In genomic region chr1:246794261-246795093, GRCh38 we compare ENCODE assay signal across 11 cellular contexts.
A peak's percentile ranks its signal among the peaks of the same experiment; 100 is the strongest.
DNase-seq lines count a peak whose midpoint lies in the region; ATAC-seq, FAIRE-seq and TF ChIP-seq lines count a peak whose summit lies in the region.
"Had no signal": no experiment of that assay in that cellular context is flagged by ENCODE, and none has a peak within 500 bp of the region (broad histone marks: within the 10 kb centered on the region; RNA-seq: fewer than 3 reads in every experiment).

No MANE protein-coding gene starts in this region.

- H4K8ac ChIP-seq in mesenchymal stem cell (ENCODE audit: low read length) = no peak overlapping the region

- no peak for ATAC-seq in GM21723 (IDR thresholded peaks at IDR 0.05; ENCODE audit: unreplicated experiment)

- no peak overlapping the region for H2BK5ac ChIP-seq in mesenchymal stem cell (ENCODE audit: low read depth, low read length, poor library complexity, severe bottlenecking)

- H3K4me3 ChIP-seq in bronchial epithelial cell (ENCODE audit: low read depth, low read length) = no peak overlapping the region
- no peak overlapping the region for H3K4me3 ChIP-seq in mesenchymal stem cell (ENCODE audit: insufficient read depth in 1 of 2, low read depth in 1 of 2, low read length in 2 of 2)
- no peak overlapping the region for H3K4me3 ChIP-seq in CD8-positive, alpha-beta memory T cell (ENCODE audit: low read length)
- H3K4me3 ChIP-seq: heart right ventricle, SK-N-MC had no signal

- no peak overlapping the region for H3K27ac ChIP-seq in mesenchymal stem cell (ENCODE audit: low read length, poor library complexity, severe bottlenecking)
- H3K27ac ChIP-seq in CD8-positive, alpha-beta memory T cell (ENCODE audit: low read depth, low read length) = no peak overlapping the region
- H3K27ac ChIP-seq: neutrophil, SK-N-MC had no signal

- no peak overlapping the region for H3K4ac ChIP-seq in mesenchymal stem cell (ENCODE audit: low read depth in 1 of 2, low read length in 2 of 2)

- no peak overlapping the region for H3K9ac ChIP-seq in mesenchymal stem cell (ENCODE audit: low read length)

- H3K27me3 ChIP-seq in bronchial epithelial cell (ENCODE audit: control insufficient read depth, insufficient read depth, low read length) = no peaks in the 10 kb centered on the region
- peaks cover 8 to 49% of the 10 kb centered on the region in 2 experiments for H3K27me3 ChIP-seq in mesenchymal stem cell (ENCODE audit: control insufficient read depth in 1 of 2, insufficient read depth in 1 of 2, low read length in 2 of 2)
- H3K27me3 ChIP-seq in CD8-positive, alpha-beta memory T cell (ENCODE audit: insufficient read depth, low read length, poor library complexity, severe bottlenecking) = no peaks in the 10 kb centered on the region
- H3K27me3 ChIP-seq: neutrophil had no signal

- H3K9me3 Mint-ChIP-seq in CD8-positive, alpha-beta memory T cell = peaks cover 0 to 2% (median 0%) of the 10 kb centered on the region in 5 donors
- peaks cover 3% of the 10 kb centered on the region for H3K9me3 Mint-ChIP-seq in progenitor cell of endocrine pancreas (ENCODE audit: low read depth)

- no peak overlapping the region for H2AFZ ChIP-seq in mesenchymal stem cell (ENCODE audit: low read depth, low read length)

- no peak overlapping the region for H3K4me2 ChIP-seq in mesenchymal stem cell (ENCODE audit: low read length, poor library complexity, severe bottlenecking)

- FAIRE-seq in bronchial epithelial cell (lab: Jason Lieb, UNC) = peak; percentile 55

- H3K36me3 ChIP-seq in bronchial epithelial cell (ENCODE audit: control insufficient read depth, insufficient read depth, low read length) (no peaks in the 10 kb centered on the region), mesenchymal stem cell (ENCODE audit: control insufficient read depth in 1 of 2, insufficient read depth in 2 of 2, low read depth in 1 of 2, low read length in 2 of 2) (peaks cover 0 to 6% of the 10 kb centered on the region in 2 experiments)
- H3K36me3 ChIP-seq in CD8-positive, alpha-beta memory T cell (ENCODE audit: insufficient read depth, low read length) = no peaks in the 10 kb centered on the region
- H3K36me3 ChIP-seq: heart right ventricle, neutrophil had no signal

- peaks cover 6% of the 10 kb centered on the region for H3K4me1 ChIP-seq in mesenchymal stem cell (ENCODE audit: control insufficient read depth, insufficient read depth, low read depth, low read length)
- H3K4me1 ChIP-seq in CD8-positive, alpha-beta memory T cell (ENCODE audit: insufficient read depth, low read length) = no peaks in the 10 kb centered on the region

- H3K4me3 Mint-ChIP-seq in CD8-positive, alpha-beta memory T cell = no peak overlapping the region
- H3K4me3 Mint-ChIP-seq in progenitor cell of endocrine pancreas (ENCODE audit: low read depth) = no peak overlapping the region

- H3K79me1 ChIP-seq in mesenchymal stem cell (replicated peaks; ENCODE audit: low read length, poor library complexity, severe bottlenecking) = no peaks in the 10 kb centered on the region

- no peaks in the 10 kb centered on the region for H3K9me3 ChIP-seq in mesenchymal stem cell (ENCODE audit: control insufficient read depth, low read length)
- no peaks in the 10 kb centered on the region for H3K9me3 ChIP-seq in CD8-positive, alpha-beta memory T cell (ENCODE audit: low read length)
- H3K9me3 ChIP-seq: heart right ventricle, neutrophil had no signal

- POLR2A ChIA-PET in CD8-positive, alpha-beta memory T cell (lab: Charles Lee) = no interaction called here

- no peak overlapping the region for H2BK12ac ChIP-seq in mesenchymal stem cell (ENCODE audit: low read length in 2 of 2)

- H2BK120ac ChIP-seq in mesenchymal stem cell (ENCODE audit: low read depth, low read length) = no peak overlapping the region

- no peak overlapping the region for H2BK15ac ChIP-seq in mesenchymal stem cell (ENCODE audit: low read depth, poor library complexity, severe bottlenecking)

- no peaks in the 10 kb centered on the region for H3K4me1 Mint-ChIP-seq in CD8-positive, alpha-beta memory T cell
- H3K4me1 Mint-ChIP-seq in progenitor cell of endocrine pancreas (ENCODE audit: low read depth) = peaks cover 11% of the 10 kb centered on the region

- no peak overlapping the region for H3K14ac ChIP-seq in mesenchymal stem cell (ENCODE audit: low read length in 2 of 2)

- H3K27ac Mint-ChIP-seq in CD8-positive, alpha-beta memory T cell = no peak overlapping the region
- H3K27ac Mint-ChIP-seq in progenitor cell of endocrine pancreas = no peak overlapping the region

- no peaks in the 10 kb centered on the region for H3K36me3 Mint-ChIP-seq in CD8-positive, alpha-beta memory T cell
- H3K36me3 Mint-ChIP-seq in progenitor cell of endocrine pancreas (ENCODE audit: insufficient read depth) = peaks cover 3% of the 10 kb centered on the region

- DNase-seq in DMS79 treated with DMSO at 0.1 percent for 48 hours (lab: John Stamatoyannopoulos, UW) = peak; percentile 69
- DNase-seq in LHCN-M2 (ENCODE audit: low read depth) = peak; percentile 66
- peak; percentile 17 for DNase-seq in bronchial epithelial cell (ENCODE audit: low read depth)
- peak; percentile 58 for DNase-seq in mesenchymal stem cell
- DNase-seq in CD8-positive, alpha-beta memory T cell = no peak
- DNase-seq in progenitor cell of endocrine pancreas (ENCODE audit: low spot score, unreplicated experiment) = no peak
- no peak for DNase-seq in ureter (ENCODE audit: low spot score)
- DNase-seq: heart right ventricle had no signal

- no peak overlapping the region for H3K18ac ChIP-seq in mesenchymal stem cell (ENCODE audit: low read depth in 1 of 2, low read length in 2 of 2)

- TF ChIP-seq CTCF in bronchial epithelial cell (IDR thresholded peaks at IDR 0.05; ENCODE audit: insufficient read depth, low read length, severe bottlenecking) (no peak), progenitor cell of endocrine pancreas (IDR thresholded peaks at IDR 0.05; ENCODE audit: unreplicated experiment) (no peak)

- CTCF ChIA-PET in CD8-positive, alpha-beta memory T cell (lab: Charles Lee) = no interaction called here

- 45% methylated on average over 15 of the region's 18 CpGs for WGBS in mesenchymal stem cell

- no peak overlapping the region for H2AK5ac ChIP-seq in mesenchymal stem cell (ENCODE audit: low read length, severe bottlenecking)

- H4K91ac ChIP-seq in mesenchymal stem cell (ENCODE audit: low read length) = no peak overlapping the region

- no peak overlapping the region for H3K23ac ChIP-seq in mesenchymal stem cell (ENCODE audit: low read length in 2 of 2)

- peaks cover 5 to 29% of the 10 kb centered on the region in 2 donors for H3K27me3 Mint-ChIP-seq in CD8-positive, alpha-beta memory T cell
- peaks cover 5% of the 10 kb centered on the region for H3K27me3 Mint-ChIP-seq in progenitor cell of endocrine pancreas

Comparison
In these comparisons a context has a peak if more than half of its experiments do, and no peak if none do; other contexts are left out.
1. DNase-seq: peak in DMS79 treated with DMSO at 0.1 percent for 48 hours (single experiment), LHCN-M2 (single experiment), bronchial epithelial cell (single experiment) and mesenchymal stem cell (single experiment); none in CD8-positive, alpha-beta memory T cell (0 of 5), progenitor cell of endocrine pancreas (single experiment) and ureter (single experiment).